17 cellular contexts compared by ENCODE assay signal in the genomic region with DNA sequence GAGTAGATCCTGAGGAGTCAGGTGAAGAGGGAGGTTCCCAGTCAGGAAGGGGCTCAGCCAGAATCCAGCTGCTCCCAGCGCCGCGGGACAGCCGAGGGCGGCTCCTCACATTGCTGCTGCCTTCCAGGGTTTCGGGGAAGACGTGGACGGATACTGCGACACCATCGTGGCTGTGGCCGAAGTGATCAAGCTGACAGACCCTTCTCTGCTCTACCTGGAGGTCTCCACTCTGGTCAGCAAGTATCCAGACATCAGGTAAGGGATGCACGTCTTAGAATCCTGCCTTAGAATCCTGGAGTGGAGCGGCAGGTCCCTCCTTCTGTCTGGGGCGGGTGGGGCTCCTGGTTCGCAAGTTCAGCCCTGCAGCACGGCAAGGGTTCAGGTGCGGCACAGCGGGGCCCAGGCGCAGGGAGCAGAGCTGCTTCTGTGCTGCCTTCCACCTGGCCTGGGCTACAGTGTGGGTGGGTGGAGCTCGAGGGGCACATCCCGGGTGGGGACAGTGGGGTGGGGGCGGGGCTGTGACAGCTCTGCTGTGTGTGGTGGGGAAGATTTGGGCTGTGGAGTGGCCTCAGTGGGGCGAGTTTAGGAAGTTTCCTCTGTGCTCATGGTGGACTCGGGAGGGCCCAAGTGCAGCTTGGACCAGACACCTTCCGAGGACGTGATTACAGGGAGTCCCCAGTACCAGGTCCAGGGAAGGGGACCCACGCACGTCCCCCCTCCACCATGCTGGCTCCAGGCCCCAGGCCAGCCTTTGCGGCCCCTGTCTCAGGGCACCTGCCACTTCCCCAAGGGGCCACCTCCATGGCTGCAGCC. TPM values are rescaled to one million over a fixed set of nuclear protein-coding genes. Genes with fewer than 3 reads are reported as not detected.
DNase-seq lines count a peak whose midpoint lies in the region; ATAC-seq and TF ChIP-seq lines count a peak whose summit lies in the region.
"Had no signal": no experiment of that assay in that cellular context is flagged by ENCODE, and none has a peak within 500 bp of the region (broad histone marks: within the 10 kb centered on the region; RNA-seq: fewer than 3 reads in every experiment).

No MANE protein-coding gene starts in this region.

- no peak overlapping the region for H3K27ac Mint-ChIP-seq in activated T-cell treated with anti-CD3 and anti-CD28 coated beads, Interleukin-2, amount 50 U/mL, for 24 hours
- no peak overlapping the region for H3K27ac Mint-ChIP-seq in activated T-cell treated with anti-CD3 and anti-CD28 coated beads, Interleukin-2, amount 50 U/mL, for 72 hours
- peak overlapping the region; percentile 42 for H3K27ac Mint-ChIP-seq in activated naive CD8-positive, alpha-beta T cell treated with anti-CD3 and anti-CD28 coated beads, Interleukin-2, amount 10 ng/mL, durations not matched to agents 7 days and 5 days
- peak overlapping the region; percentile 24 for H3K27ac Mint-ChIP-seq in memory B cell

- H3K9me3 Mint-ChIP-seq in activated T-cell treated with anti-CD3 and anti-CD28 coated beads, Interleukin-2, amount 50 U/mL, for 24 hours: no peaks in the 10 kb centered on the region
- H3K9me3 Mint-ChIP-seq in activated T-cell treated with anti-CD3 and anti-CD28 coated beads, Interleukin-2, amount 50 U/mL, for 72 hours: no peaks in the 10 kb centered on the region
- no peaks in the 10 kb centered on the region for H3K9me3 Mint-ChIP-seq in activated naive CD8-positive, alpha-beta T cell treated with anti-CD3 and anti-CD28 coated beads, Interleukin-2, amount 10 ng/mL, durations not matched to agents 7 days and 5 days
- no peaks in the 10 kb centered on the region for H3K9me3 Mint-ChIP-seq in memory B cell
- H3K9me3 Mint-ChIP-seq: activated T-cell treated with anti-CD3 and anti-CD28 coated beads, Interleukin-2, amount 50 U/mL, for 4 hours; stimulated activated naive CD8-positive, alpha-beta T cell treated with anti-CD3 and anti-CD28 coated beads, Interleukin-15, Interleukin-2, amounts not matched to agents 100 ng/mL and 50 ng/mL, for 24 hours had no signal

- no peaks in the 10 kb centered on the region for H3K27me3 ChIP-seq in suprapubic skin
- H3K27me3 ChIP-seq in vagina: no peaks in the 10 kb centered on the region
- H3K27me3 ChIP-seq: BLaER1 treated with 17β-estradiol and CSF1 and Interleukin-3, amounts not matched to agents 10 nM and 100 nM; brain microvascular endothelial cell; neutrophil had no signal

- peak overlapping the region; percentile 31 for H3K4me3 ChIP-seq in suprapubic skin
- H3K4me3 ChIP-seq in vagina: no peak overlapping the region
- H3K4me3 ChIP-seq: BLaER1 treated with 17β-estradiol and CSF1 and Interleukin-3, amounts not matched to agents 10 nM and 100 nM had no signal

- peaks cover 88% of the 10 kb centered on the region for H3K36me3 Mint-ChIP-seq in activated T-cell treated with anti-CD3 and anti-CD28 coated beads, Interleukin-2, amount 50 U/mL, for 24 hours (ENCODE audit: low read depth)
- peaks cover 13 to 22% of the 10 kb centered on the region in 2 donors for H3K36me3 Mint-ChIP-seq in activated T-cell treated with anti-CD3 and anti-CD28 coated beads, Interleukin-2, amount 50 U/mL, for 72 hours (ENCODE audit: insufficient read depth in 2 of 2)
- peaks cover 18% of the 10 kb centered on the region for H3K36me3 Mint-ChIP-seq in activated naive CD8-positive, alpha-beta T cell treated with anti-CD3 and anti-CD28 coated beads, Interleukin-2, amount 10 ng/mL, durations not matched to agents 7 days and 5 days
- peaks cover 22% of the 10 kb centered on the region for H3K36me3 Mint-ChIP-seq in memory B cell

- H3K9me3 ChIP-seq in suprapubic skin (no peaks in the 10 kb centered on the region), vagina (no peaks in the 10 kb centered on the region)
- H3K9me3 ChIP-seq: BLaER1 treated with 17β-estradiol and CSF1 and Interleukin-3, amounts not matched to agents 10 nM and 100 nM; neutrophil had no signal

- no peak overlapping the region for H3K4me3 Mint-ChIP-seq in activated T-cell treated with anti-CD3 and anti-CD28 coated beads, Interleukin-2, amount 50 U/mL, for 24 hours
- H3K4me3 Mint-ChIP-seq in activated T-cell treated with anti-CD3 and anti-CD28 coated beads, Interleukin-2, amount 50 U/mL, for 72 hours: no peak overlapping the region
- H3K4me3 Mint-ChIP-seq in activated naive CD8-positive, alpha-beta T cell treated with anti-CD3 and anti-CD28 coated beads, Interleukin-2, amount 10 ng/mL, durations not matched to agents 7 days and 5 days: no peak overlapping the region
- no peak overlapping the region for H3K4me3 Mint-ChIP-seq in memory B cell
- H3K4me3 Mint-ChIP-seq: activated T-cell treated with anti-CD3 and anti-CD28 coated beads, Interleukin-2, amount 50 U/mL, for 4 hours; stimulated activated naive CD8-positive, alpha-beta T cell treated with anti-CD3 and anti-CD28 coated beads, Interleukin-15, Interleukin-2, amounts not matched to agents 100 ng/mL and 50 ng/mL, for 24 hours had no signal

- intact Hi-C loops in vagina (cut with DNase I): no loop called here

- WGBS in suprapubic skin: 73% methylated on average over 12 of the region's 29 CpGs

- TF ChIP-seq CTCF in suprapubic skin (IDR thresholded peaks at IDR 0.05) (no peak), vagina (IDR thresholded peaks at IDR 0.05) (no peak)

- peak; percentile 25 for DNase-seq in activated T-cell treated with anti-CD3 and anti-CD28 coated beads, Interleukin-2, amount 50 U/mL, for 24 hours
- no peak for DNase-seq in activated T-cell treated with anti-CD3 and anti-CD28 coated beads, Interleukin-2, amount 50 U/mL, for 72 hours
- peak; percentile 26 for DNase-seq in activated naive CD8-positive, alpha-beta T cell treated with anti-CD3 and anti-CD28 coated beads, Interleukin-2, amount 10 ng/mL, durations not matched to agents 7 days and 5 days
- DNase-seq in memory B cell (ENCODE audit: low spot score in 2 of 2) (no peak), suprapubic skin (ENCODE audit: low spot score in 2 of 2) (peak; percentile 51 to 60), NCI-H2227 (lab: John Stamatoyannopoulos, UW; ENCODE audit: unreplicated experiment) (no peak), GOT3 (lab: John Stamatoyannopoulos, UW) (no peak), vagina (ENCODE audit: extremely low spot score in 2 of 2) (no peak)
- DNase-seq: activated CD4-positive, alpha-beta T cell treated with anti-CD3 and anti-CD28 coated beads, Interleukin-2, amount 50 U/mL, for 48 hours; activated T-cell treated with anti-CD3 and anti-CD28 coated beads, Interleukin-2, amount 50 U/mL, for 4 hours; brain microvascular endothelial cell; hypothalamus; NCI-H1048; NCI-H2029 treated with DMSO at 0.1 percent for 48 hours had no signal

- no peak for TF ChIP-seq EP300 in suprapubic skin (IDR thresholded peaks at IDR 0.05)

- no peak for ATAC-seq in activated T-cell treated with anti-CD3 and anti-CD28 coated beads, Interleukin-2, amount 50 U/mL, for 72 hours (replicated peaks in 1 of 2)
- no peak for ATAC-seq in activated naive CD8-positive, alpha-beta T cell treated with anti-CD3 and anti-CD28 coated beads, Interleukin-2, amount 10 ng/mL, durations not matched to agents 7 days and 5 days (ENCODE audit: low read depth)
- ATAC-seq in memory B cell (ENCODE audit: low read depth): no peak
- ATAC-seq: activated T-cell treated with anti-CD3 and anti-CD28 coated beads, Interleukin-2, amount 50 U/mL, for 4 hours had no signal

- H3K4me1 Mint-ChIP-seq in activated T-cell treated with anti-CD3 and anti-CD28 coated beads, Interleukin-2, amount 50 U/mL, for 24 hours (ENCODE audit: low read depth): peaks cover 48% of the 10 kb centered on the region
- H3K4me1 Mint-ChIP-seq in activated T-cell treated with anti-CD3 and anti-CD28 coated beads, Interleukin-2, amount 50 U/mL, for 72 hours (ENCODE audit: low read depth): peaks cover 44% of the 10 kb centered on the region
- peaks cover 15% of the 10 kb centered on the region for H3K4me1 Mint-ChIP-seq in activated naive CD8-positive, alpha-beta T cell treated with anti-CD3 and anti-CD28 coated beads, Interleukin-2, amount 10 ng/mL, durations not matched to agents 7 days and 5 days
- H3K4me1 Mint-ChIP-seq in memory B cell: peaks cover 18% of the 10 kb centered on the region

- TF ChIP-seq POLR2A in suprapubic skin (IDR thresholded peaks at IDR 0.05) (no peak), vagina (IDR thresholded peaks at IDR 0.05) (no peak)

- H3K27me3 Mint-ChIP-seq in activated T-cell treated with anti-CD3 and anti-CD28 coated beads, Interleukin-2, amount 50 U/mL, for 24 hours: no peaks in the 10 kb centered on the region
- no peaks in the 10 kb centered on the region for H3K27me3 Mint-ChIP-seq in activated T-cell treated with anti-CD3 and anti-CD28 coated beads, Interleukin-2, amount 50 U/mL, for 72 hours (ENCODE audit: low read depth)
- H3K27me3 Mint-ChIP-seq in activated naive CD8-positive, alpha-beta T cell treated with anti-CD3 and anti-CD28 coated beads, Interleukin-2, amount 10 ng/mL, durations not matched to agents 7 days and 5 days: no peaks in the 10 kb centered on the region
- no peaks in the 10 kb centered on the region for H3K27me3 Mint-ChIP-seq in memory B cell
- H3K27me3 Mint-ChIP-seq: stimulated activated naive CD8-positive, alpha-beta T cell treated with anti-CD3 and anti-CD28 coated beads, Interleukin-15, Interleukin-2, amounts not matched to agents 100 ng/mL and 50 ng/mL, for 24 hours had no signal

- H3K4me1 ChIP-seq in suprapubic skin: peaks cover 11% of the 10 kb centered on the region
- H3K4me1 ChIP-seq in vagina: peaks cover 1% of the 10 kb centered on the region

- H3K36me3 ChIP-seq in suprapubic skin: peaks cover 66% of the 10 kb centered on the region
- peaks cover 0 to 52% of the 10 kb centered on the region in 2 donors for H3K36me3 ChIP-seq in vagina

- H3K27ac ChIP-seq in suprapubic skin (peak overlapping the region; percentile 21), vagina (no peak overlapping the region)
- H3K27ac ChIP-seq: BLaER1 treated with 17β-estradiol and CSF1 and Interleukin-3, amounts not matched to agents 10 nM and 100 nM; brain microvascular endothelial cell; neutrophil had no signal

- POLR2A ChIA-PET in activated naive CD8-positive, alpha-beta T cell treated with anti-CD3 and anti-CD28 coated beads, Interleukin-2, amount 10 ng/mL, durations not matched to agents 7 days and 5 days (lab: Charles Lee): interaction anchor here (0.6 kb wide), 1 partner anchor 133 kb away, joined by 3 read pairs; no protein-coding TSS in a partner anchor

RNA-seq across cellular contexts. Expression of a gene that starts 22.8 kb away (rescaled TPM):
- total RNA-seq in activated T-cell treated with anti-CD3 and anti-CD28 coated beads, Interleukin-2, amount 50 U/mL, for 72 hours: 10 to 100 TPM; 60.1 to 78.2 TPM
- total RNA-seq in activated naive CD8-positive, alpha-beta T cell treated with anti-CD3 and anti-CD28 coated beads, Interleukin-2, amount 10 ng/mL, durations not matched to agents 7 days and 5 days: 10 to 100 TPM; 72.4 to 77.5 TPM
- total RNA-seq in suprapubic skin: 100 to 1,000 TPM in 1 of 4 donors, 10 to 100 TPM in 3; 68.9 to 199 (median 83.4) TPM
- total RNA-seq in vagina: 67.5 TPM

RNA-seq across cellular contexts. Expression of a gene that starts 58.5 kb away (rescaled TPM):
- total RNA-seq in activated T-cell treated with anti-CD3 and anti-CD28 coated beads, Interleukin-2, amount 50 U/mL, for 72 hours: 1 to 10 TPM; 1.3 to 1.8 TPM
- total RNA-seq in activated naive CD8-positive, alpha-beta T cell treated with anti-CD3 and anti-CD28 coated beads, Interleukin-2, amount 10 ng/mL, durations not matched to agents 7 days and 5 days: 1 to 10 TPM; 2.0 to 2.3 TPM
- total RNA-seq in suprapubic skin (1 to 10 TPM; 3.7 to 5.9 (median 4.3) TPM), vagina (3.9 TPM)

Comparison
In these comparisons a context has a peak if more than half of its experiments do, and no peak if none do; other contexts are left out.
1. DNase-seq: peak in activated T-cell treated with anti-CD3 and anti-CD28 coated beads, Interleukin-2, amount 50 U/mL, for 24 hours (single experiment), activated naive CD8-positive, alpha-beta T cell treated with anti-CD3 and anti-CD28 coated beads, Interleukin-2, amount 10 ng/mL, durations not matched to agents 7 days and 5 days (single experiment) and suprapubic skin (2 of 2); none in activated T-cell treated with anti-CD3 and anti-CD28 coated beads, Interleukin-2, amount 50 U/mL, for 72 hours (0 of 2), memory B cell (0 of 2), NCI-H2227 (single experiment), GOT3 (single experiment) and vagina (0 of 2).
2. H3K27ac Mint-ChIP-seq: peak in activated naive CD8-positive, alpha-beta T cell treated with anti-CD3 and anti-CD28 coated beads, Interleukin-2, amount 10 ng/mL, durations not matched to agents 7 days and 5 days (single experiment) and memory B cell (single experiment); none in activated T-cell treated with anti-CD3 and anti-CD28 coated beads, Interleukin-2, amount 50 U/mL, for 24 hours (single experiment) and activated T-cell treated with anti-CD3 and anti-CD28 coated beads, Interleukin-2, amount 50 U/mL, for 72 hours (single experiment).